9 cellular contexts compared by ENCODE assay signal in genomic region chr2:237726401-237726830, GRCh38.
DNase-seq lines count a peak whose midpoint lies in the region; ATAC-seq and TF ChIP-seq lines count a peak whose summit lies in the region.
"Had no signal": no experiment of that assay in that cellular context is flagged by ENCODE, and none has a peak within 500 bp of the region (broad histone marks: within the 10 kb centered on the region; RNA-seq: fewer than 3 reads in every experiment).

No MANE protein-coding gene starts in this region.

- H3K9me3 ChIP-seq in skeletal muscle satellite cell (replicated peaks; ENCODE audit: low read length) = no peaks in the 10 kb centered on the region

- H3K4me1 ChIP-seq in skeletal muscle satellite cell (ENCODE audit: control insufficient read depth, insufficient read depth, low read length) = peaks cover 30% of the 10 kb centered on the region

- H3K4me2 ChIP-seq in skeletal muscle satellite cell (ENCODE audit: low read length) = peak overlapping the region; percentile 15

- H3K36me3 ChIP-seq in skeletal muscle satellite cell (ENCODE audit: insufficient read depth, low read length) = peaks cover 11% of the 10 kb centered on the region

- TF ChIP-seq EP300 in Ishikawa (IDR thresholded peaks at IDR 0.05; ENCODE audit: borderline replicate concordance) = no peak

- no peak for TF ChIP-seq CTCF in GM13977 (IDR thresholded peaks at IDR 0.05; ENCODE audit: extremely low read depth, insufficient read depth, missing control alignments)

- ATAC-seq in HG03139 (IDR thresholded peaks at IDR 0.05; ENCODE audit: unreplicated experiment) (no peak), GM19455 (IDR thresholded peaks at IDR 0.05; ENCODE audit: unreplicated experiment) (no peak)

- DNase-seq in RPMI7951 (ENCODE audit: low read depth) (peak; percentile 81), glomerular visceral epithelial cell (ENCODE audit: extremely low spot score) (peak; percentile 56), cortex of kidney (lab: John Stamatoyannopoulos, UW) (no peak), GM13977 (ENCODE audit: low spot score) (no peak)
- DNase-seq: stimulated activated CD4-positive, alpha-beta T cell treated with anti-CD3 and anti-CD28 coated beads, Interleukin-2, amount 100 ng/mL, for 48 hours had no signal

- no peak for TF ChIP-seq RAD21 in Ishikawa (IDR thresholded peaks at IDR 0.05; ENCODE audit: low read depth)

- no peak overlapping the region for H3K4me3 ChIP-seq in skeletal muscle satellite cell (ENCODE audit: low read length)

- no peak overlapping the region for H3K9ac ChIP-seq in skeletal muscle satellite cell (ENCODE audit: low read depth, low read length)

- H3K27me3 ChIP-seq in skeletal muscle satellite cell (ENCODE audit: control insufficient read depth, insufficient read depth, low read length) = no peaks in the 10 kb centered on the region

- in situ Hi-C loops in GM13977 (cut with MboI; ENCODE audit: low pct_unique_long_range_greater_than_20kb, low sequenced_read_pairs, unreplicated experiment) = no loop called here

TF ChIP-seq in Ishikawa, 13 proteins besides CTCF, POLR2A, EP300 and RAD21:
- no peak for TF ChIP-seq EGR1 (IDR thresholded peaks at IDR 0.05)
- TF ChIP-seq FOXM1 (IDR thresholded peaks at IDR 0.05; ENCODE audit: borderline replicate concordance, low read depth) = no peak
- no peak for TF ChIP-seq CEBPB (IDR thresholded peaks at IDR 0.05)
- TF ChIP-seq TCF12 (IDR thresholded peaks at IDR 0.05; ENCODE audit: low read depth) = no peak
- no peak for TF ChIP-seq TEAD4 (IDR thresholded peaks at IDR 0.05)
- peak; percentile 31; the same call in 1 of the 2 replicates for TF ChIP-seq NFIC (IDR thresholded peaks at IDR 0.05)
- peak; percentile 77 for TF ChIP-seq USF1 (IDR thresholded peaks at IDR 0.05)
- TF ChIP-seq REST (IDR thresholded peaks at IDR 0.05; ENCODE audit: low read depth) = no peak
- TF ChIP-seq CREB1 (IDR thresholded peaks at IDR 0.05; ENCODE audit: low read depth) = no peak
- TF ChIP-seq TAF1 (IDR thresholded peaks at IDR 0.05; ENCODE audit: low read depth) = no peak

Comparison
In these comparisons a context has a peak if more than half of its experiments do, and no peak if none do; other contexts are left out.
1. DNase-seq: peak in RPMI7951 (single experiment) and glomerular visceral epithelial cell (single experiment); none in cortex of kidney (single experiment) and GM13977 (single experiment).